In the genomic region with DNA sequence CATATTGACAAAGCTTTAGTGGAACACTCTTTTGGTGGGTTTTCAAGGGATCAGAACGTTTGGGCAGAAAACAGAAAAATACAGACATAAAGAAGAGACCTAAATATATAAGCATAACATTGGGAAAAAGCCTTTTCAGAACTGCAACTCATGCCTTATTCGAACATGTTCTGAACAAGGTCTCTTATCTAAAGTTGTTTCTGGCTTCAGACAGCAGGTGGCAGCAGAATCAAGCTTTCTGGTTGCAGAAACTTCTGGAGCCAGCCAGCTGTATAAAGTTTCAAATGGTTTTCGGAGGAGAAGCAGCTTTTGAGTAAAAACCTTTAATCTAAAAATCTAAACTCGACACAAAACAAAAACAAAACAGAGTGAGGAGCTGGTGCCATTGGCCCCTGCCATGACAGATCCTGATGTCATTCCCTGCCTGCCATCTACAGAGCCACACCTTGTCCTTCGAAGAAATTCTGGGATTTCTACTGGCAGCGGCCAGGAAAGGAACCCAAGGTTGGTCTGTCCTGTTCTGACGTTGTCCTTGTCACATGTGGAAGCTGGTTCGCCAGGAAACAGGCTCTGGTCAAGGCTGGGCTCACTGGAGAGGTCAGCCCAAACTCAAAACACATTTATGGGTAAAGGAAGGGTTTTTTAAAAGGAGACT, we compare ENCODE assay signal across 8 cellular contexts. TPM values are rescaled to one million over a fixed set of nuclear protein-coding genes. Genes with fewer than 3 reads are reported as not detected.
DNase-seq lines count a peak whose midpoint lies in the region; ATAC-seq, FAIRE-seq and TF ChIP-seq lines count a peak whose summit lies in the region.
"Not testable (repeated sequence)": the region's sequence is repeated elsewhere in the genome, so short reads cannot be mapped to it uniquely, and the experiment has no call there.

No MANE protein-coding gene starts in this region.

- H3K27me3 Mint-ChIP-seq in T-helper 17 cell, result not testable (repeated sequence)

- H3K27ac Mint-ChIP-seq in T-helper 17 cell, result not testable (repeated sequence)

- H3K4me1 Mint-ChIP-seq in T-helper 17 cell, result not testable (repeated sequence)

- H3K9me3 ChIP-seq in T-helper 17 cell (ENCODE audit: control insufficient read depth, low read length, poor library complexity, severe bottlenecking), result not testable (repeated sequence)

- not testable (repeated sequence) for H3K4me3 Mint-ChIP-seq in T-helper 17 cell

- H3K4me3 ChIP-seq in lower leg skin (ENCODE audit: low read depth, poor library complexity, severe bottlenecking), result not testable (repeated sequence)

- not testable (repeated sequence) for H3K36me3 Mint-ChIP-seq in T-helper 17 cell (ENCODE audit: low read depth)

- not testable (repeated sequence) for TF ChIP-seq CTCF in lower leg skin (IDR thresholded peaks at IDR 0.05)

- TF ChIP-seq POLR2A in lower leg skin (IDR thresholded peaks at IDR 0.05), result not testable (repeated sequence)

- DNase-seq in A172 (ENCODE audit: low spot score), result peak; percentile 34
- peak; percentile 13 for DNase-seq in NCI-H1694 treated with DMSO at 0.1 percent for 48 hours (lab: John Stamatoyannopoulos, UW)
- peak in 1 of 3 donors; percentile 33 for DNase-seq in T-helper 17 cell
- peak; percentile 1 for DNase-seq in activated T-helper 1 cell treated with Interleukin-2 at 50 U/mL for 16 hours (ENCODE audit: low read depth)
- DNase-seq in lower leg skin (ENCODE audit: low spot score in 2 of 2), result peak; percentile 15 to 85
- peak; percentile 11 for DNase-seq in stimulated activated CD4-positive, alpha-beta T cell treated with anti-CD3 and anti-CD28 coated beads, Interleukin-12 subunit alpha, Interleukin-12 subunit beta, amount 100 ng/mL, for 4 hours

- peak; percentile 89 for FAIRE-seq in endometrium (lab: Jason Lieb, UNC)

- 0% methylated on average over 1 to 2 of the region's 8 CpGs for WGBS in lower leg skin, 2 donors

- intact Hi-C loops in lower leg skin (cut with DNase I; ENCODE audit: low total_unique reads), result not testable (repeated sequence)

- ATAC-seq in GM18867 (IDR thresholded peaks at IDR 0.05; ENCODE audit: unreplicated experiment), result peak; percentile 62
- peak; percentile 54 for ATAC-seq in T-helper 17 cell

RNA-seq across cellular contexts. Expression of gene FAM72C, which starts 35.2 kb away (rescaled TPM):
- total RNA-seq in A172 (2014; rRNA removed; shearing (Covaris generic)), result 7.7 and 10.2 TPM in 2 replicates
- under 1 TPM in 1 of 2 donors, not detected in 1; 0.30 TPM for total RNA-seq in T-helper 17 cell
- 1 to 10 TPM in 1 of 4 donors, under 1 TPM in 3; 0.34 to 3.1 (median 0.69) TPM for total RNA-seq in lower leg skin
